22 cellular contexts compared by ENCODE assay signal in genomic region chr5:62568800-62569432, GRCh38. TPM values are rescaled to one million over a fixed set of nuclear protein-coding genes. Genes with fewer than 3 reads are reported as not detected.
DNase-seq lines count a peak whose midpoint lies in the region; ATAC-seq, FAIRE-seq and TF ChIP-seq lines count a peak whose summit lies in the region.
"Had no signal": no experiment of that assay in that cellular context is flagged by ENCODE, and none has a peak within 500 bp of the region (broad histone marks: within the 10 kb centered on the region; RNA-seq: fewer than 3 reads in every experiment).

No MANE protein-coding gene starts in this region.

- H3K9me3 ChIP-seq in HUES64 (ENCODE audit: insufficient read depth, low read depth, low read length) (peaks cover 6% of the 10 kb centered on the region; the same call in 1 of the 2 replicates), iPS-18a (ENCODE audit: control insufficient read depth, low read depth, low read length) (no peaks in the 10 kb centered on the region), neural progenitor cell (ENCODE audit: low read depth) (no peaks in the 10 kb centered on the region), kidney (ENCODE audit: control insufficient read depth in 1 of 2, low read length in 2 of 2) (no peaks in the 10 kb centered on the region)

- H3K4me1 Mint-ChIP-seq in activated T-cell treated with anti-CD3 and anti-CD28 coated beads, Interleukin-2, amount 50 U/mL, for 72 hours (ENCODE audit: low read depth) = peaks cover 21% of the 10 kb centered on the region
- peaks cover 15% of the 10 kb centered on the region for H3K4me1 Mint-ChIP-seq in neural progenitor cell

- no peak for ATAC-seq in activated T-cell treated with anti-CD3 and anti-CD28 coated beads, Interleukin-2, amount 50 U/mL, for 72 hours (replicated peaks in 1 of 2)
- ATAC-seq in GM18511 (IDR thresholded peaks at IDR 0.05; ENCODE audit: unreplicated experiment) = no peak
- ATAC-seq: A549, Panc1, Right ventricle myocardium inferior had no signal

- TF ChIP-seq CTCF in neural progenitor cell (IDR thresholded peaks at IDR 0.05) (no peak), kidney (IDR thresholded peaks at IDR 0.05; ENCODE audit: borderline replicate concordance, extremely low read depth, insufficient read depth) (no peak)

- FAIRE-seq in kidney (lab: Jason Lieb, UNC) = no peak
- FAIRE-seq: A549, GM18507 had no signal

- peak overlapping the region; percentile 58 for H3K27ac Mint-ChIP-seq in activated T-cell treated with anti-CD3 and anti-CD28 coated beads, Interleukin-2, amount 50 U/mL, for 72 hours
- H3K27ac Mint-ChIP-seq in neural progenitor cell = no peak overlapping the region

- H3K27ac ChIP-seq in HUES64 (ENCODE audit: low read depth, low read length) (peak overlapping the region; percentile 72), iPS-18a (ENCODE audit: low read length) (peak overlapping the region; percentile 48), neural progenitor cell (no peak overlapping the region), kidney (ENCODE audit: low read depth in 2 of 2, low read length in 2 of 2) (no peak overlapping the region)
- H3K27ac ChIP-seq: A549, C4-2B, GM23248 had no signal

- H3K4me2 ChIP-seq in neural progenitor cell = no peak overlapping the region
- H3K4me2 ChIP-seq: A549 had no signal

- peaks cover 1% of the 10 kb centered on the region for H4K20me1 ChIP-seq in neural progenitor cell (ENCODE audit: low read depth)

- peaks cover 15% of the 10 kb centered on the region for H3K4me1 ChIP-seq in HUES64 (ENCODE audit: insufficient read depth, low read length)
- peaks cover 14% of the 10 kb centered on the region for H3K4me1 ChIP-seq in iPS-18a (ENCODE audit: control insufficient read depth, low read depth, low read length)
- H3K4me1 ChIP-seq in neural progenitor cell = peaks cover 3% of the 10 kb centered on the region
- H3K4me1 ChIP-seq in kidney (ENCODE audit: control insufficient read depth in 1 of 2, insufficient read depth in 1 of 2, low read depth in 1 of 2, low read length in 2 of 2) = no peaks in the 10 kb centered on the region
- H3K4me1 ChIP-seq: A549 had no signal

- H3K27me3 ChIP-seq in HUES64 (ENCODE audit: insufficient read depth, low read length) = no peaks in the 10 kb centered on the region
- no peaks in the 10 kb centered on the region for H3K27me3 ChIP-seq in iPS-18a (ENCODE audit: control insufficient read depth, insufficient read depth, low read length)
- no peaks in the 10 kb centered on the region for H3K27me3 ChIP-seq in neural progenitor cell

- no peak overlapping the region for H2AFZ ChIP-seq in neural progenitor cell (replicated peaks)
- H2AFZ ChIP-seq: GM23248 had no signal

- H3K4me3 ChIP-seq in HUES64 (ENCODE audit: low read length) (no peak overlapping the region), iPS-18a (ENCODE audit: low read length) (no peak overlapping the region), neural progenitor cell (no peak overlapping the region), kidney (ENCODE audit: low read length in 2 of 2) (no peak overlapping the region)
- H3K4me3 ChIP-seq: A549, GM23248 had no signal

- intact Hi-C loops in kidney (cut with DNase I) = no loop called here

- H3K79me2 ChIP-seq in neural progenitor cell (ENCODE audit: low read depth) = no peaks in the 10 kb centered on the region

- H3K27me3 Mint-ChIP-seq in activated T-cell treated with anti-CD3 and anti-CD28 coated beads, Interleukin-2, amount 50 U/mL, for 72 hours (ENCODE audit: low read depth) = no peaks in the 10 kb centered on the region
- peaks cover 10% of the 10 kb centered on the region for H3K27me3 Mint-ChIP-seq in neural progenitor cell (ENCODE audit: insufficient read depth, low read depth)

- H3K36me3 ChIP-seq in HUES64 (ENCODE audit: insufficient read depth, low read length) (peaks cover 18% of the 10 kb centered on the region; the same call in 1 of the 2 replicates), iPS-18a (ENCODE audit: control insufficient read depth, low read depth, low read length) (no peaks in the 10 kb centered on the region), neural progenitor cell (no peaks in the 10 kb centered on the region), kidney (ENCODE audit: control insufficient read depth in 1 of 2, insufficient read depth in 2 of 2, low read length in 2 of 2) (no peaks in the 10 kb centered on the region)

- peaks cover 4% of the 10 kb centered on the region for H3F3A ChIP-seq in neural progenitor cell (ENCODE audit: low read depth)

- no peak for DNase-seq in activated T-cell treated with anti-CD3 and anti-CD28 coated beads, Interleukin-2, amount 50 U/mL, for 72 hours
- DNase-seq in activated T-cell treated with anti-CD3 and anti-CD28 coated beads, Interleukin-2, amount 50 U/mL, for 48 hours = no peak
- DNase-seq in neural progenitor cell (ENCODE audit: low spot score) = no peak
- no peak for DNase-seq in NCI-H510A treated with DMSO at 0.1 percent for 48 hours (lab: John Stamatoyannopoulos, UW)
- DNase-seq in kidney = no peak
- DNase-seq: DMS153, EL, GM23248, KG1, NCI-H1092, NCI-H1694, NCI-H2107, NCI-H345, NCI-H748 treated with DMSO at 0.1 percent for 48 hours had no signal

- H3K9ac ChIP-seq in HUES64 (ENCODE audit: low read depth, low read length) = peak overlapping the region; percentile 17; the same call in 1 of the 2 replicates
- no peak overlapping the region for H3K9ac ChIP-seq in iPS-18a (ENCODE audit: low read length)
- no peak overlapping the region for H3K9ac ChIP-seq in neural progenitor cell
- H3K9ac ChIP-seq in kidney (ENCODE audit: low read length in 2 of 2) = no peak overlapping the region
- H3K9ac ChIP-seq: GM23248 had no signal

- peak overlapping the region in 1 of 2 donors; percentile 71 for H3K4me3 Mint-ChIP-seq in activated T-cell treated with anti-CD3 and anti-CD28 coated beads, Interleukin-2, amount 50 U/mL, for 72 hours
- H3K4me3 Mint-ChIP-seq in neural progenitor cell = peak overlapping the region; percentile 39

- H3K36me3 Mint-ChIP-seq in activated T-cell treated with anti-CD3 and anti-CD28 coated beads, Interleukin-2, amount 50 U/mL, for 72 hours (ENCODE audit: insufficient read depth in 2 of 2) = peaks cover 26 to 44% of the 10 kb centered on the region in 2 donors
- H3K36me3 Mint-ChIP-seq in neural progenitor cell = peaks cover 42% of the 10 kb centered on the region

- WGBS in HUES64 = 93% methylated on average over 1 of the region's 2 CpGs

- H3K9me3 Mint-ChIP-seq in activated T-cell treated with anti-CD3 and anti-CD28 coated beads, Interleukin-2, amount 50 U/mL, for 72 hours = peaks cover 10 to 13% of the 10 kb centered on the region in 2 donors
- peaks cover 34% of the 10 kb centered on the region for H3K9me3 Mint-ChIP-seq in neural progenitor cell

RNA-seq across cellular contexts. Expression of gene LRRC70, which starts 9.7 kb away (rescaled TPM):
- 1 to 10 TPM in 1 of 2 donors, under 1 TPM in 1; 0.86 to 1.5 TPM for total RNA-seq in activated T-cell treated with anti-CD3 and anti-CD28 coated beads, Interleukin-2, amount 50 U/mL, for 72 hours
- 0.50 TPM for polyA plus RNA-seq in HUES64 (2013, experiment 1 of 2)
- polyA plus RNA-seq in HUES64 (2013, experiment 2 of 2) = 0.44 TPM
- 0.79 and 1.2 TPM in 2 replicates for total RNA-seq in neural progenitor cell (ENCODE audit: low replicate concordance)
- 3.6 TPM for total RNA-seq in kidney
- 4.9 TPM for polyA plus RNA-seq in kidney (ENCODE audit: insufficient read depth, low read depth, low replicate concordance)

Comparison
In these comparisons a context has a peak if more than half of its experiments do, and no peak if none do; other contexts are left out.
1. H3K27ac ChIP-seq: peak in HUES64 (single experiment) and iPS-18a (single experiment); none in neural progenitor cell (single experiment) and kidney (0 of 2).